21 cellular contexts compared by ENCODE assay signal in genomic region chr11:43289368-43289767, GRCh38.
"Had no signal": no experiment of that assay in that cellular context is flagged by ENCODE, and none has a peak within 500 bp of the region (broad histone marks: within the 10 kb centered on the region; RNA-seq: fewer than 3 reads in every experiment).

No MANE protein-coding gene starts in this region.

- H3K36me3 ChIP-seq: MG63, SJSA1 had no signal

- DNase-seq: Karpas-422, KG1, MG63, NCI-H1092 treated with DMSO at 0.1 percent for 48 hours, NCI-H1417, NCI-H1436 treated with DMSO at 0.1 percent for 48 hours, NCI-H1694, NCI-H187 treated with DMSO at 0.1 percent for 48 hours, NCI-H2029 treated with DMSO at 0.1 percent for 48 hours, NCI-H2171 treated with DMSO at 0.1 percent for 48 hours, NCI-H345, NCI-H446 treated with DMSO at 0.1 percent for 48 hours, NCI-H510A treated with DMSO at 0.1 percent for 48 hours, NCI-H526 treated with DMSO at 0.1 percent for 48 hours, NCI-H748 treated with DMSO at 0.1 percent for 48 hours, Right ventricle myocardium superior, RPMI8226, SIG-M5 had no signal

- H3K4me1 ChIP-seq: SJSA1 had no signal

- H3K4me3 ChIP-seq: MG63, SJSA1, SK-N-MC had no signal

- H3K9me3 ChIP-seq: MG63, SJSA1 had no signal

- H3K27ac ChIP-seq: SJSA1, SK-N-MC had no signal

- FAIRE-seq: RCC 7860 had no signal
